Comparison of ENCODE assay signal across 7 cellular contexts in genomic region chr17:73650147-73650546, GRCh38. TPM values are rescaled to one million over a fixed set of nuclear protein-coding genes. Genes with fewer than 3 reads are reported as not detected.
DNase-seq lines count a peak whose midpoint lies in the region; ATAC-seq and TF ChIP-seq lines count a peak whose summit lies in the region.

No MANE protein-coding gene starts in this region.

- no peak overlapping the region for H3K27ac Mint-ChIP-seq in chondrocyte (ENCODE audit: unreplicated experiment)
- no peak overlapping the region for H3K27ac Mint-ChIP-seq in naive thymus-derived CD4-positive, alpha-beta T cell

- CTCF ChIA-PET in naive thymus-derived CD4-positive, alpha-beta T cell (lab: Charles Lee): interaction anchor here (0.6 to 5.1 kb wide), 11 partner anchors 18 to 539 kb away, joined by 3 to 26 read pairs (median 3); no protein-coding TSS in a partner anchor

- peak; percentile 7; the same call in 1 of the 2 replicates for TF ChIP-seq CTCF in GM12875 (IDR thresholded peaks at IDR 0.05; ENCODE audit: borderline replicate concordance, insufficient read depth, low read depth, low read length)
- TF ChIP-seq CTCF in chondrocyte (IDR thresholded peaks at IDR 0.05): peak; percentile 74

- H3K27ac ChIP-seq in naive thymus-derived CD4-positive, alpha-beta T cell (ENCODE audit: low read depth, low read length): no peak overlapping the region

- peaks cover 10% of the 10 kb centered on the region for H3K4me1 Mint-ChIP-seq in chondrocyte (ENCODE audit: low read depth)
- H3K4me1 Mint-ChIP-seq in naive thymus-derived CD4-positive, alpha-beta T cell: peaks cover 5 to 23% (median 16%) of the 10 kb centered on the region in 7 donors

- peaks cover 0 to 15% (median 3%) of the 10 kb centered on the region in 3 experiments for H3K9me3 ChIP-seq in naive thymus-derived CD4-positive, alpha-beta T cell (ENCODE audit: control insufficient read depth in 2 of 3, low read length in 3 of 3)

- no peaks in the 10 kb centered on the region for H3K4me1 ChIP-seq in naive thymus-derived CD4-positive, alpha-beta T cell (ENCODE audit: control insufficient read depth in 2 of 2, insufficient read depth in 2 of 2, low read length in 2 of 2)

- POLR2A ChIA-PET in naive thymus-derived CD4-positive, alpha-beta T cell (lab: Charles Lee): interaction anchor here (1.0 kb wide), 1 partner anchor 26 kb away, joined by 3 read pairs; no protein-coding TSS in a partner anchor

- H3K27me3 Mint-ChIP-seq in chondrocyte (ENCODE audit: low read depth): peaks cover 32% of the 10 kb centered on the region
- peaks cover 0 to 57% (median 3%) of the 10 kb centered on the region in 5 donors for H3K27me3 Mint-ChIP-seq in naive thymus-derived CD4-positive, alpha-beta T cell

- no peak overlapping the region for H3K4me3 Mint-ChIP-seq in chondrocyte (ENCODE audit: unreplicated experiment)
- H3K4me3 Mint-ChIP-seq in naive thymus-derived CD4-positive, alpha-beta T cell: no peak overlapping the region

- peaks cover 18% of the 10 kb centered on the region for H3K9me3 Mint-ChIP-seq in chondrocyte (ENCODE audit: low read depth)
- H3K9me3 Mint-ChIP-seq in naive thymus-derived CD4-positive, alpha-beta T cell: peaks cover 9 to 20% (median 15%) of the 10 kb centered on the region in 11 donors

- DNase-seq in NCI-H2227 treated with DMSO at 0.1 percent for 48 hours (lab: John Stamatoyannopoulos, UW) (peak; percentile 19), chondrocyte (ENCODE audit: low spot score) (no peak), SIG-M5 (lab: John Stamatoyannopoulos, UW) (no peak)
- peak in 4 of 9 donors; percentile 24 to 45 (median 28) for DNase-seq in naive thymus-derived CD4-positive, alpha-beta T cell
- DNase-seq in stimulated activated CD4-positive, alpha-beta T cell treated with anti-CD3 and anti-CD28 coated beads, Interleukin-12 subunit alpha, Interleukin-12 subunit beta, amount 100 ng/mL, for 4 hours: no peak

- peaks cover 8% of the 10 kb centered on the region for H3K36me3 Mint-ChIP-seq in chondrocyte (ENCODE audit: low read depth)
- peaks cover 0 to 19% (median 11%) of the 10 kb centered on the region in 5 donors for H3K36me3 Mint-ChIP-seq in naive thymus-derived CD4-positive, alpha-beta T cell

- no peak overlapping the region for H3K4me3 ChIP-seq in GM12875 (ENCODE audit: low read depth, low read length)
- no peak overlapping the region for H3K4me3 ChIP-seq in naive thymus-derived CD4-positive, alpha-beta T cell (ENCODE audit: low read length)

- no peaks in the 10 kb centered on the region for H3K36me3 ChIP-seq in naive thymus-derived CD4-positive, alpha-beta T cell (ENCODE audit: control insufficient read depth in 2 of 3, insufficient read depth in 3 of 3, low read length in 3 of 3)

- intact Hi-C loops in naive thymus-derived CD4-positive, alpha-beta T cell (cut with micrococcal nuclease): loop anchor here (1.0 kb wide), 4 partner anchors 60 to 306 kb away; no protein-coding TSS in a partner anchor

- H3K27me3 ChIP-seq in naive thymus-derived CD4-positive, alpha-beta T cell (ENCODE audit: control insufficient read depth in 2 of 2, insufficient read depth in 2 of 2, low read length in 2 of 2): no peaks in the 10 kb centered on the region

- ATAC-seq in naive thymus-derived CD4-positive, alpha-beta T cell: peak; percentile 57
- no peak for ATAC-seq in GM19324 (IDR thresholded peaks at IDR 0.05; ENCODE audit: low FRiP score, unreplicated experiment)

RNA-seq across cellular contexts. Expression of gene SDK2, which starts 5.9 kb away (rescaled TPM):
- 15.8 to 38.5 TPM (median 16.2 TPM) in 3 replicates for total RNA-seq in chondrocyte
- total RNA-seq in naive thymus-derived CD4-positive, alpha-beta T cell: 10 to 100 TPM in 2 of 5 experiments, 1 to 10 TPM in 3; 6.1 to 14.1 (median 8.4) TPM
- 1 to 10 TPM in 1 of 2 donors, under 1 TPM in 1; 0.64 to 2.5 TPM for polyA plus RNA-seq in naive thymus-derived CD4-positive, alpha-beta T cell
